ENCODE assay signal across 9 cellular contexts in genomic region chr5:148972958-148973357, GRCh38.
DNase-seq lines count a peak whose midpoint lies in the region; ATAC-seq, FAIRE-seq and TF ChIP-seq lines count a peak whose summit lies in the region.
"Had no signal": no experiment of that assay in that cellular context is flagged by ENCODE, and none has a peak within 500 bp of the region (broad histone marks: within the 10 kb centered on the region; RNA-seq: fewer than 3 reads in every experiment).

No MANE protein-coding gene starts in this region.

- H3K27me3 ChIP-seq in MG63 = no peaks in the 10 kb centered on the region
- H3K27me3 ChIP-seq in endothelial cell of umbilical vein (ENCODE audit: control insufficient read depth in 2 of 2, insufficient read depth in 2 of 2, low read length in 2 of 2) = no peaks in the 10 kb centered on the region

- H3K4me3 Mint-ChIP-seq in activated CD4-positive, alpha-beta memory T cell treated with anti-CD3 and anti-CD28 coated beads, Interleukin-2, amount 10 ng/mL, durations not matched to agents 7 days and 5 days = no peak overlapping the region

- peak overlapping the region; percentile 85 for H3K4me2 ChIP-seq in endothelial cell of umbilical vein (ENCODE audit: insufficient read depth, low read length)

- H2AFZ ChIP-seq in endothelial cell of umbilical vein (ENCODE audit: low read depth, low read length) = peak overlapping the region; percentile 31

- intact Hi-C loops in endothelial cell of umbilical vein (cut with micrococcal nuclease) = loop anchor here (1.0 to 5.0 kb wide), 7 partner anchors 8 to 591 kb away; partner anchors contain the start of genes FBXO38 and SH3TC2

- POLR2A ChIA-PET in endothelial cell of umbilical vein (lab: Charles Lee) = interaction anchor here (1.7 kb wide), 1 partner anchor 147 kb away, joined by 4 read pairs; the partner anchor contains the start of gene ADRB2
- POLR2A ChIA-PET in activated CD4-positive, alpha-beta memory T cell treated with anti-CD3 and anti-CD28 coated beads, Interleukin-2, amount 10 ng/mL, durations not matched to agents 7 days and 5 days (lab: Charles Lee) = no interaction called here

- H3K79me2 ChIP-seq in endothelial cell of umbilical vein (ENCODE audit: control insufficient read depth, insufficient read depth, low read length) = no peaks in the 10 kb centered on the region

- H3K9me1 ChIP-seq in endothelial cell of umbilical vein (replicated peaks; ENCODE audit: control insufficient read depth, extremely low read depth, insufficient read depth, low read length) = no peaks in the 10 kb centered on the region

- ATAC-seq in GM21723 (IDR thresholded peaks at IDR 0.05; ENCODE audit: unreplicated experiment) (no peak), HG03521 (IDR thresholded peaks at IDR 0.05; ENCODE audit: unreplicated experiment) (no peak)

- FAIRE-seq in endothelial cell of umbilical vein (lab: Jason Lieb, UNC) = peak; percentile 99

- H3K27me3 Mint-ChIP-seq in activated CD4-positive, alpha-beta memory T cell treated with anti-CD3 and anti-CD28 coated beads, Interleukin-2, amount 10 ng/mL, durations not matched to agents 7 days and 5 days = peaks cover 10% of the 10 kb centered on the region

- no peaks in the 10 kb centered on the region for H3K9me3 Mint-ChIP-seq in activated CD4-positive, alpha-beta memory T cell treated with anti-CD3 and anti-CD28 coated beads, Interleukin-2, amount 10 ng/mL, durations not matched to agents 7 days and 5 days

- CTCF ChIA-PET in endothelial cell of umbilical vein (lab: Charles Lee) = interaction anchor here (0.6 to 5.4 kb wide), 9 partner anchors 9 to 232 kb away, joined by 3 to 55 read pairs (median 8); no protein-coding TSS in a partner anchor
- CTCF ChIA-PET in activated CD4-positive, alpha-beta memory T cell treated with anti-CD3 and anti-CD28 coated beads, Interleukin-2, amount 10 ng/mL, durations not matched to agents 7 days and 5 days (lab: Charles Lee) = no interaction called here

- no peak for TF ChIP-seq CTCF in endothelial cell of umbilical vein (IDR thresholded peaks at IDR 0.05; ENCODE audit: extremely low read depth in 1 of 2, insufficient read depth in 1 of 2, low read depth in 1 of 2, low read length in 2 of 2)

- BruUV-seq in endothelial cell of umbilical vein (replicated peaks; lab: Mats Ljungman, UMichigan) = no TSS peak

- in situ Hi-C loops in ACHN (cut with HindIII; ENCODE audit: low pct_ligation_motif_present, low pct_unique_long_range_greater_than_20kb, low sequenced_read_pairs) = no loop called here

- peak; percentile 86 for DNase-seq in ACHN
- peak; percentile 94 for DNase-seq in MG63
- DNase-seq in endothelial cell of umbilical vein (ENCODE audit: low read depth, low spot score) = peak; percentile 92
- DNase-seq in mucosa of gallbladder (ENCODE audit: low spot score) = peak; percentile 33
- no peak for DNase-seq in activated CD4-positive, alpha-beta memory T cell treated with anti-CD3 and anti-CD28 coated beads, Interleukin-2, amount 10 ng/mL, durations not matched to agents 7 days and 5 days
- DNase-seq in NCI-H2081 treated with DMSO at 0.1 percent for 48 hours (lab: John Stamatoyannopoulos, UW) = no peak
- DNase-seq: NCI-H2171 treated with DMSO at 0.1 percent for 48 hours had no signal

- H3K27ac Mint-ChIP-seq in activated CD4-positive, alpha-beta memory T cell treated with anti-CD3 and anti-CD28 coated beads, Interleukin-2, amount 10 ng/mL, durations not matched to agents 7 days and 5 days = no peak overlapping the region

- H3K4me1 ChIP-seq in endothelial cell of umbilical vein (ENCODE audit: control insufficient read depth, extremely low read depth, insufficient read depth, low read length) = peaks cover 46% of the 10 kb centered on the region

- H3K4me3 ChIP-seq in MG63 (no peak overlapping the region), endothelial cell of umbilical vein (replicated peaks in 1 of 3; ENCODE audit: insufficient read depth in 1 of 3, low read depth in 1 of 3, low read length in 3 of 3) (no peak overlapping the region)

- peaks cover 4% of the 10 kb centered on the region; the same call in 1 of the 2 replicates for H3K9me3 ChIP-seq in MG63
- no peaks in the 10 kb centered on the region for H3K9me3 ChIP-seq in endothelial cell of umbilical vein (replicated peaks; ENCODE audit: control insufficient read depth, insufficient read depth, low read length)

- H3K27ac ChIP-seq in endothelial cell of umbilical vein (ENCODE audit: insufficient read depth, low read depth, low read length) = peak overlapping the region; percentile 99

- dilution Hi-C loops in endothelial cell of umbilical vein (cut with MboI; ENCODE audit: extremely low pct_ligation_motif_present, low sequenced_read_pairs) = no loop called here

- peak overlapping the region; percentile 91 for H3K9ac ChIP-seq in endothelial cell of umbilical vein (replicated peaks; ENCODE audit: extremely low read depth, insufficient read depth, low read length)

- peak; percentile 69 for TF ChIP-seq POLR2A in endothelial cell of umbilical vein (IDR thresholded peaks at IDR 0.05; ENCODE audit: low read depth, low read length)

- H4K20me1 ChIP-seq in endothelial cell of umbilical vein (replicated peaks; ENCODE audit: control insufficient read depth, extremely low read depth, insufficient read depth, low read length) = no peaks in the 10 kb centered on the region

- no peaks in the 10 kb centered on the region for H3K36me3 ChIP-seq in MG63
- no peaks in the 10 kb centered on the region for H3K36me3 ChIP-seq in endothelial cell of umbilical vein (ENCODE audit: control insufficient read depth in 2 of 2, extremely low read depth in 1 of 2, insufficient read depth in 2 of 2, low read length in 2 of 2)

- H3K4me1 Mint-ChIP-seq in activated CD4-positive, alpha-beta memory T cell treated with anti-CD3 and anti-CD28 coated beads, Interleukin-2, amount 10 ng/mL, durations not matched to agents 7 days and 5 days = no peaks in the 10 kb centered on the region

- H3K36me3 Mint-ChIP-seq in activated CD4-positive, alpha-beta memory T cell treated with anti-CD3 and anti-CD28 coated beads, Interleukin-2, amount 10 ng/mL, durations not matched to agents 7 days and 5 days (ENCODE audit: low read depth) = no peaks in the 10 kb centered on the region

TF ChIP-seq in endothelial cell of umbilical vein, 7 proteins besides CTCF, POLR2A, EP300 and RAD21:
- TF ChIP-seq FOS (IDR thresholded peaks at IDR 0.05; ENCODE audit: borderline replicate concordance, insufficient read depth, low read length) (peak; percentile 98), MAX (IDR thresholded peaks at IDR 0.05; ENCODE audit: insufficient read depth, insufficient read length) (no peak), GATA2 (IDR thresholded peaks at IDR 0.05; ENCODE audit: insufficient read depth, insufficient read length, low read depth, low read length) (peak; percentile 48), POLR2AphosphoS5 (IDR thresholded peaks at IDR 0.05; ENCODE audit: insufficient read depth, low read depth, low read length) (peak; percentile 81), JUN (IDR thresholded peaks at IDR 0.05; ENCODE audit: borderline replicate concordance, insufficient read depth, insufficient read length, low read depth) (peak; percentile 97), MYC (IDR thresholded peaks at IDR 0.05; ENCODE audit: low read depth, low read length) (no peak)

Comparison
In these comparisons a context has a peak if more than half of its experiments do, and no peak if none do; other contexts are left out.
1. DNase-seq: peak in ACHN (single experiment), MG63 (single experiment), endothelial cell of umbilical vein (single experiment) and mucosa of gallbladder (single experiment); none in activated CD4-positive, alpha-beta memory T cell treated with anti-CD3 and anti-CD28 coated beads, Interleukin-2, amount 10 ng/mL, durations not matched to agents 7 days and 5 days (single experiment) and NCI-H2081 treated with DMSO at 0.1 percent for 48 hours (single experiment).